In genomic region chr7:154676422-154677073, GRCh38 we compare ENCODE assay signal across 1 cellular context.
TF ChIP-seq lines count a peak whose summit lies in the region.

No MANE protein-coding gene starts in this region.

TF ChIP-seq in K562, 482 proteins besides CTCF, POLR2A, EP300 and RAD21 (continued from another document and continues in another):
- peak; percentile 36 to 45 for TF ChIP-seq NRF1 (conservative IDR thresholded peaks at IDR 0.05 in 1 of 2, IDR thresholded peaks at IDR 0.05 in 1 of 2)
- TF ChIP-seq KLF13 (tag; IDR thresholded peaks at IDR 0.05; ENCODE audit: borderline replicate concordance, low read depth): peak; percentile 50; the same call in 1 of the 2 replicates
- TF ChIP-seq LARP7 (IDR thresholded peaks at IDR 0.05): peak; percentile 11; the same call in 1 of the 2 replicates
- TF ChIP-seq HIVEP1 (CRISPR knock-in tag; IDR thresholded peaks at IDR 0.05): peak; percentile 79; the same call in 1 of the 2 replicates
- peak; percentile 80 for TF ChIP-seq ETV5 (CRISPR knock-in tag; IDR thresholded peaks at IDR 0.05; ENCODE audit: low read depth)
- peak; percentile 99 for TF ChIP-seq LEF1 (IDR thresholded peaks at IDR 0.05)
- peak; percentile 94 to 95 for TF ChIP-seq FOXK2 (conservative IDR thresholded peaks at IDR 0.05 in 1 of 2, IDR thresholded peaks at IDR 0.05 in 1 of 2; ENCODE audit: low read depth in 2 of 2)
- TF ChIP-seq XRCC4 (IDR thresholded peaks at IDR 0.05; ENCODE audit: extremely low read depth, insufficient read depth, insufficient read length): no peak
- no peak; the same call in 1 of the 2 replicates for TF ChIP-seq CREB1 (IDR thresholded peaks at IDR 0.05)
- peak; percentile 16; the same call in 1 of the 2 replicates for TF ChIP-seq CREB1 (CRISPR knock-in tag; IDR thresholded peaks at IDR 0.05)
- 0 out of 2 replicates have a peak, but pooled peaks have one; percentile 51 for TF ChIP-seq CBFB (CRISPR knock-in tag; IDR thresholded peaks at IDR 0.05)
- TF ChIP-seq PCBP2 (IDR thresholded peaks at IDR 0.05; ENCODE audit: low read depth, low read length, poor library complexity, severe bottlenecking): no peak
- no peak for TF ChIP-seq ZNF280A (IDR thresholded peaks at IDR 0.05; ENCODE audit: low read depth, partially characterized antibody)
- TF ChIP-seq ZNF175 (CRISPR knock-in tag; IDR thresholded peaks at IDR 0.05; ENCODE audit: low read depth): no peak; the same call in 1 of the 2 replicates
- TF ChIP-seq ZNF707 (CRISPR knock-in tag; conservative IDR thresholded peaks at IDR 0.05): no peak
- TF ChIP-seq IFI16 (CRISPR knock-in tag; IDR thresholded peaks at IDR 0.05): no peak
- peak in 1 of 2 experiments; percentile 81; a peak in 3 of 4 replicates for TF ChIP-seq HDAC1 (IDR thresholded peaks at IDR 0.05)
- no peak for TF ChIP-seq MCM3 (IDR thresholded peaks at IDR 0.05)
- no peak for TF ChIP-seq ZNF347 (CRISPR knock-in tag; IDR thresholded peaks at IDR 0.05; ENCODE audit: low read depth)
- TF ChIP-seq, protein P1, sequence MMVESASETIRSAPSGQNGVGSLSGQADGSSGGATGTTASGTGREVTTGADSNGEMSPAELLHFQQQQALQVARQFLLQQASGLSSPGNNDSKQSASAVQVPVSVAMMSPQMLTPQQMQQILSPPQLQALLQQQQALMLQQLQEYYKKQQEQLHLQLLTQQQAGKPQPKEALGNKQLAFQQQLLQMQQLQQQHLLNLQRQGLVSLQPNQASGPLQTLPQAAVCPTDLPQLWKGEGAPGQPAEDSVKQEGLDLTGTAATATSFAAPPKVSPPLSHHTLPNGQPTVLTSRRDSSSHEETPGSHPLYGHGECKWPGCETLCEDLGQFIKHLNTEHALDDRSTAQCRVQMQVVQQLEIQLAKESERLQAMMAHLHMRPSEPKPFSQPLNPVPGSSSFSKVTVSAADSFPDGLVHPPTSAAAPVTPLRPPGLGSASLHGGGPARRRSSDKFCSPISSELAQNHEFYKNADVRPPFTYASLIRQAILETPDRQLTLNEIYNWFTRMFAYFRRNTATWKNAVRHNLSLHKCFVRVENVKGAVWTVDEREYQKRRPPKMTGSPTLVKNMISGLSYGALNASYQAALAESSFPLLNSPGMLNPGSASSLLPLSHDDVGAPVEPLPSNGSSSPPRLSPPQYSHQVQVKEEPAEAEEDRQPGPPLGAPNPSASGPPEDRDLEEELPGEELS (CRISPR knock-in tag; IDR thresholded peaks at IDR 0.05; ENCODE audit: borderline replicate concordance): no peak; the same call in none of the 2 replicates
- TF ChIP-seq ZNF408 (CRISPR knock-in tag; IDR thresholded peaks at IDR 0.05; ENCODE audit: low read depth): no peak
- TF ChIP-seq ZNF143 (CRISPR knock-in tag; IDR thresholded peaks at IDR 0.05): no peak
- no peak for TF ChIP-seq HNRNPLL (IDR thresholded peaks at IDR 0.05; ENCODE audit: low read depth, low read length, poor library complexity, severe bottlenecking)
- TF ChIP-seq HSF4 (CRISPR knock-in tag; IDR thresholded peaks at IDR 0.05; ENCODE audit: borderline replicate concordance): no peak
- peak; percentile 25 for TF ChIP-seq MEIS2 (IDR thresholded peaks at IDR 0.05; ENCODE audit: partially characterized antibody)
- peak; percentile 67; the same call in 1 of the 2 replicates for TF ChIP-seq FOXP1 (CRISPR knock-in tag; IDR thresholded peaks at IDR 0.05)
- TF ChIP-seq ZNF589 (CRISPR knock-in tag; IDR thresholded peaks at IDR 0.05; ENCODE audit: low read depth): peak; percentile 88
- TF ChIP-seq, protein P2, sequence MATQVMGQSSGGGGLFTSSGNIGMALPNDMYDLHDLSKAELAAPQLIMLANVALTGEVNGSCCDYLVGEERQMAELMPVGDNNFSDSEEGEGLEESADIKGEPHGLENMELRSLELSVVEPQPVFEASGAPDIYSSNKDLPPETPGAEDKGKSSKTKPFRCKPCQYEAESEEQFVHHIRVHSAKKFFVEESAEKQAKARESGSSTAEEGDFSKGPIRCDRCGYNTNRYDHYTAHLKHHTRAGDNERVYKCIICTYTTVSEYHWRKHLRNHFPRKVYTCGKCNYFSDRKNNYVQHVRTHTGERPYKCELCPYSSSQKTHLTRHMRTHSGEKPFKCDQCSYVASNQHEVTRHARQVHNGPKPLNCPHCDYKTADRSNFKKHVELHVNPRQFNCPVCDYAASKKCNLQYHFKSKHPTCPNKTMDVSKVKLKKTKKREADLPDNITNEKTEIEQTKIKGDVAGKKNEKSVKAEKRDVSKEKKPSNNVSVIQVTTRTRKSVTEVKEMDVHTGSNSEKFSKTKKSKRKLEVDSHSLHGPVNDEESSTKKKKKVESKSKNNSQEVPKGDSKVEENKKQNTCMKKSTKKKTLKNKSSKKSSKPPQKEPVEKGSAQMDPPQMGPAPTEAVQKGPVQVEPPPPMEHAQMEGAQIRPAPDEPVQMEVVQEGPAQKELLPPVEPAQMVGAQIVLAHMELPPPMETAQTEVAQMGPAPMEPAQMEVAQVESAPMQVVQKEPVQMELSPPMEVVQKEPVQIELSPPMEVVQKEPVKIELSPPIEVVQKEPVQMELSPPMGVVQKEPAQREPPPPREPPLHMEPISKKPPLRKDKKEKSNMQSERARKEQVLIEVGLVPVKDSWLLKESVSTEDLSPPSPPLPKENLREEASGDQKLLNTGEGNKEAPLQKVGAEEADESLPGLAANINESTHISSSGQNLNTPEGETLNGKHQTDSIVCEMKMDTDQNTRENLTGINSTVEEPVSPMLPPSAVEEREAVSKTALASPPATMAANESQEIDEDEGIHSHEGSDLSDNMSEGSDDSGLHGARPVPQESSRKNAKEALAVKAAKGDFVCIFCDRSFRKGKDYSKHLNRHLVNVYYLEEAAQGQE (CRISPR knock-in tag; IDR thresholded peaks at IDR 0.05; ENCODE audit: low read depth): no peak
- TF ChIP-seq PKNOX1 (IDR thresholded peaks at IDR 0.05): peak; percentile 52
- TF ChIP-seq CBFA2T3 (IDR thresholded peaks at IDR 0.05): peak; percentile 93
- TF ChIP-seq, protein P3, sequence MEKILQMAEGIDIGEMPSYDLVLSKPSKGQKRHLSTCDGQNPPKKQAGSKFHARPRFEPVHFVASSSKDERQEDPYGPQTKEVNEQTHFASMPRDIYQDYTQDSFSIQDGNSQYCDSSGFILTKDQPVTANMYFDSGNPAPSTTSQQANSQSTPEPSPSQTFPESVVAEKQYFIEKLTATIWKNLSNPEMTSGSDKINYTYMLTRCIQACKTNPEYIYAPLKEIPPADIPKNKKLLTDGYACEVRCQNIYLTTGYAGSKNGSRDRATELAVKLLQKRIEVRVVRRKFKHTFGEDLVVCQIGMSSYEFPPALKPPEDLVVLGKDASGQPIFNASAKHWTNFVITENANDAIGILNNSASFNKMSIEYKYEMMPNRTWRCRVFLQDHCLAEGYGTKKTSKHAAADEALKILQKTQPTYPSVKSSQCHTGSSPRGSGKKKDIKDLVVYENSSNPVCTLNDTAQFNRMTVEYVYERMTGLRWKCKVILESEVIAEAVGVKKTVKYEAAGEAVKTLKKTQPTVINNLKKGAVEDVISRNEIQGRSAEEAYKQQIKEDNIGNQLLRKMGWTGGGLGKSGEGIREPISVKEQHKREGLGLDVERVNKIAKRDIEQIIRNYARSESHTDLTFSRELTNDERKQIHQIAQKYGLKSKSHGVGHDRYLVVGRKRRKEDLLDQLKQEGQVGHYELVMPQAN (IDR thresholded peaks at IDR 0.05; ENCODE audit: borderline replicate concordance): no peak
- no peak for TF ChIP-seq STAG1 (CRISPR knock-in tag; IDR thresholded peaks at IDR 0.05; ENCODE audit: borderline replicate concordance)
- TF ChIP-seq ZNF785 (CRISPR knock-in tag; IDR thresholded peaks at IDR 0.05): no peak
- no peak for TF ChIP-seq NR2C2 (CRISPR knock-in tag; IDR thresholded peaks at IDR 0.05)
- peak; percentile 64 for TF ChIP-seq NR2C2 (tag; IDR thresholded peaks at IDR 0.05)
- TF ChIP-seq PCBP1 (IDR thresholded peaks at IDR 0.05; ENCODE audit: low read depth, low read length, poor library complexity, severe bottlenecking): no peak
- peak; percentile 65 for TF ChIP-seq CXXC5 (CRISPR knock-in tag; IDR thresholded peaks at IDR 0.05)
- TF ChIP-seq HLTF (IDR thresholded peaks at IDR 0.05): peak; percentile 63; the same call in 1 of the 2 replicates
- no peak for TF ChIP-seq TFAM (CRISPR knock-in tag; conservative IDR thresholded peaks at IDR 0.05)
- peak; percentile 91 for TF ChIP-seq MGA (IDR thresholded peaks at IDR 0.05)
